ENCODE assay signal across 16 cellular contexts in the genomic region with DNA sequence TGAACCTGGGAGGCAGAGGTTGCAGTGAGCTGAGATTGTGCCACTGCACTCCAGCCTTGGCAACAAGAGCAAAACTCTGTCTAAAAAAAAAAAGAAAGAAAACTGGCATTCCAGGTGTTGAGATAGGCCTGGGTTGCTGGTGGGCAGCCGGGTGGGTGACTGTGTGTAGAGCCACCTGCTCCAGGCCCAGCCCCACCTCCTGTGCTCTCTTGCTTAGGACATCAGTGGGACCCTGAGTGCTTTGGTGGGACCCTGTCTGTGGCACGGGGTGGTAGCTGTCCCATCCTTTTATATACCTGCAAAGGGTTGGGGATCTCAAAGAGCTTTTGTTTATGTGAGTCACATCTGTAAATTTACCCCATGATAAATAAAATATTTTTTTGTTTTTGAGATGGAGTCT. TPM values are rescaled to one million over a fixed set of nuclear protein-coding genes. Genes with fewer than 3 reads are reported as not detected.
DNase-seq lines count a peak whose midpoint lies in the region; ATAC-seq and TF ChIP-seq lines count a peak whose summit lies in the region.
"Had no signal": no experiment of that assay in that cellular context is flagged by ENCODE, and none has a peak within 500 bp of the region (broad histone marks: within the 10 kb centered on the region; RNA-seq: fewer than 3 reads in every experiment).

No MANE protein-coding gene starts in this region.

- no peak overlapping the region for H3K4me3 Mint-ChIP-seq in chondrocyte (ENCODE audit: unreplicated experiment)
- H3K4me3 Mint-ChIP-seq: CD8-positive, alpha-beta T cell had no signal

- no peak overlapping the region for H3K27ac ChIP-seq in BLaER1
- H3K27ac ChIP-seq: GM23248 had no signal

- intact Hi-C loops in mucosa of descending colon (cut with DNase I, micrococcal nuclease) = no loop called here

- no peaks in the 10 kb centered on the region for H4K20me1 ChIP-seq in BLaER1

- no peaks in the 10 kb centered on the region for H3K27me3 Mint-ChIP-seq in chondrocyte (ENCODE audit: low read depth)

- H3K9ac ChIP-seq in BLaER1 = no peak overlapping the region
- H3K9ac ChIP-seq: GM23248 had no signal

- H3K4me1 Mint-ChIP-seq in chondrocyte (ENCODE audit: low read depth) = peaks cover 3% of the 10 kb centered on the region

- no peaks in the 10 kb centered on the region for H3K9me3 Mint-ChIP-seq in chondrocyte (ENCODE audit: low read depth)
- H3K9me3 Mint-ChIP-seq: CD8-positive, alpha-beta T cell had no signal

- peaks cover 7% of the 10 kb centered on the region for H3K36me3 Mint-ChIP-seq in chondrocyte (ENCODE audit: low read depth)

- H3K36me3 ChIP-seq in BLaER1 (peaks cover 5% of the 10 kb centered on the region; the same call in 1 of the 2 replicates), mucosa of descending colon (ENCODE audit: low read depth) (no peaks in the 10 kb centered on the region)

- H3K4me3 ChIP-seq in BLaER1 = no peak overlapping the region
- no peak overlapping the region for H3K4me3 ChIP-seq in mucosa of descending colon
- H3K4me3 ChIP-seq: GM23248 had no signal

- H3K4me1 ChIP-seq in BLaER1 = peaks cover 70% of the 10 kb centered on the region
- no peaks in the 10 kb centered on the region for H3K4me1 ChIP-seq in mucosa of descending colon (ENCODE audit: low read depth)

- no peak for TF ChIP-seq CTCF in chondrocyte (IDR thresholded peaks at IDR 0.05)
- TF ChIP-seq CTCF in mucosa of descending colon (IDR thresholded peaks at IDR 0.05) = no peak

- peak overlapping the region; percentile 59; the same call in 1 of the 2 replicates for H3K4me2 ChIP-seq in BLaER1

- H3K27ac Mint-ChIP-seq in chondrocyte (ENCODE audit: unreplicated experiment) = no peak overlapping the region
- H3K27ac Mint-ChIP-seq: CD8-positive, alpha-beta T cell had no signal

- H3K9me3 ChIP-seq in BLaER1 (no peaks in the 10 kb centered on the region), mucosa of descending colon (no peaks in the 10 kb centered on the region)

- DNase-seq in activated effector memory CD4-positive, alpha-beta T cell treated with anti-CD3 and anti-CD28 coated beads, Interleukin-2, amount 50 U/mL, for 16 hours = peak; percentile 16
- no peak for DNase-seq in activated effector memory CD4-positive, alpha-beta T cell treated with Interleukin-2 at 50 U/mL for 16 hours
- peak; percentile 50 for DNase-seq in chondrocyte (ENCODE audit: low spot score)
- DNase-seq in mucosa of descending colon = peak in 2 of 3 donors; percentile 4 to 31
- no peak for DNase-seq in NCI-H1105 treated with DMSO at 0.1 percent for 48 hours (lab: John Stamatoyannopoulos, UW)
- DNase-seq: C1 segment of cervical spinal cord; CD8-positive, alpha-beta T cell; COR-L47; DND-41; GF-D8; GM23248; IMR-90 had no signal

- no peaks in the 10 kb centered on the region for H3K27me3 ChIP-seq in BLaER1

- ATAC-seq in mucosa of descending colon (no peak), GM18517 (IDR thresholded peaks at IDR 0.05; ENCODE audit: unreplicated experiment) (no peak), HG03432 (IDR thresholded peaks at IDR 0.05; ENCODE audit: unreplicated experiment) (no peak)
- ATAC-seq: CD8-positive, alpha-beta T cell; HCT116 had no signal

RNA-seq across cellular contexts. Expression of a gene that starts 6.2 kb away (rescaled TPM):
- total RNA-seq in chondrocyte (5.9 to 7.6 TPM (median 6.3 TPM) in 3 replicates), mucosa of descending colon (1 to 10 TPM; 7.5 to 9.3 (median 8.3) TPM)

RNA-seq across cellular contexts. Expression of a gene that starts 8.7 kb away (rescaled TPM):
- total RNA-seq in chondrocyte (33.2 to 53.0 TPM (median 36.7 TPM) in 3 replicates), mucosa of descending colon (10 to 100 TPM; 43.6 to 52.7 (median 45.6) TPM)

RNA-seq across cellular contexts. Expression of a gene that starts 12.1 kb away (rescaled TPM):
- total RNA-seq in chondrocyte (57.6 to 67.8 TPM (median 58.9 TPM) in 3 replicates), mucosa of descending colon (100 to 1,000 TPM in 2 of 3 donors, 10 to 100 TPM in 1; 97.7 to 180 (median 151) TPM)

RNA-seq across cellular contexts. Expression of a gene that starts 27.4 kb away (rescaled TPM):
- total RNA-seq in chondrocyte (29.9 to 34.4 TPM (median 32.2 TPM) in 3 replicates), mucosa of descending colon (10 to 100 TPM; 13.5 to 22.2 (median 18.8) TPM)

RNA-seq across cellular contexts. Expression of a gene that starts 38.0 kb away (rescaled TPM):
- total RNA-seq in chondrocyte (not detected in 3 replicates), mucosa of descending colon (100 to 1,000 TPM in 2 of 3 donors, 10 to 100 TPM in 1; 69.0 to 215 (median 106) TPM)
- total RNA-seq: CD8-positive, alpha-beta T cell; GM23248; IMR-90 had no signal

Comparison
In these comparisons a context has a peak if more than half of its experiments do, and no peak if none do; other contexts are left out.
1. DNase-seq: peak in activated effector memory CD4-positive, alpha-beta T cell treated with anti-CD3 and anti-CD28 coated beads, Interleukin-2, amount 50 U/mL, for 16 hours (single experiment), chondrocyte (single experiment) and mucosa of descending colon (2 of 3); none in activated effector memory CD4-positive, alpha-beta T cell treated with Interleukin-2 at 50 U/mL for 16 hours (single experiment) and NCI-H1105 treated with DMSO at 0.1 percent for 48 hours (single experiment).